ENCODE assay signal across 12 cellular contexts in the genomic region with DNA sequence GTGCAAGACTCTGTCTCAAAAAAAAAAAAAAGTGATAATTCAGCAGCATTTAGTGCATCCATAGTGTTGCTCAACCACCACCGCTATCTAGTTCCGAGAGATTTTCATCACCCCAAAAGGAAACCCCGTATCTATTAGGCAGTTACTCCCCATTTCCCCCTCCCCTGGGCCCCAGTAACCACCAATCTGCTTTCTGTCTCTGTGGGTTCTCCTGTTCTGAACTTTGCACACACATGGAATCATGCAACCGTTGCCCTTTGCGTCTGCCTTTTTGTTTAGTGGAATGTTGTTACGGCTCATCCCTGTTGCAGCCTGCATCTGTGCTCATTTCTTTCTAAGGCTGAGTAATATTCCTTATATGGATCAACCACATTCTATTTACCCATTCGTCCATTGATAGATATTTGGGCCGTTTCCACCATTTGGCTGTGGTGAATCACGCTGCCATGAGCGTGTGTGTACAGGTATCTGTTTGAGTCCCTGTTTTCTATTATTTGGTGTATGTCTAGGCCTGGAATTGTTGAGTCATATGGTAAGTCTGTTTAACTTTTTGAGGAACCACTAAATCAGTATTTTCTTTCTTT. TPM values are rescaled to one million over a fixed set of nuclear protein-coding genes. Genes with fewer than 3 reads are reported as not detected.
DNase-seq lines count a peak whose midpoint lies in the region; ATAC-seq and TF ChIP-seq lines count a peak whose summit lies in the region.
"Had no signal": no experiment of that assay in that cellular context is flagged by ENCODE, and none has a peak within 500 bp of the region (broad histone marks: within the 10 kb centered on the region; RNA-seq: fewer than 3 reads in every experiment).

No MANE protein-coding gene starts in this region.

- no peaks in the 10 kb centered on the region for H3K27me3 ChIP-seq in mammary epithelial cell (ENCODE audit: insufficient read depth, low read length)
- H3K27me3 ChIP-seq: neutrophil had no signal

- H3K36me3 ChIP-seq in mammary epithelial cell (ENCODE audit: insufficient read depth, low read length), result no peaks in the 10 kb centered on the region
- H3K36me3 ChIP-seq: neutrophil had no signal

- intact Hi-C loops in mammary epithelial cell (cut with micrococcal nuclease), result loop anchor here (1.0 kb wide), 2 partner anchors 9 to 17 kb away; a partner anchor contains a TSS

- peak overlapping the region; percentile 54 for H3K4me2 ChIP-seq in mammary epithelial cell (ENCODE audit: insufficient read depth, low read depth, low read length)

- H3K79me2 ChIP-seq in mammary epithelial cell (ENCODE audit: insufficient read depth, low read length), result no peaks in the 10 kb centered on the region

- peak overlapping the region; percentile 7 for H3K9ac ChIP-seq in mammary epithelial cell (ENCODE audit: insufficient read depth, low read length)

- H3K9me3 Mint-ChIP-seq in activated naive CD4-positive, alpha-beta T cell treated with anti-CD3 and anti-CD28 coated beads, Interleukin-2, amount 50 U/mL, for 24 hours, result no peaks in the 10 kb centered on the region
- no peaks in the 10 kb centered on the region for H3K9me3 Mint-ChIP-seq in stimulated activated naive CD8-positive, alpha-beta T cell treated with anti-CD3 and anti-CD28 coated beads, Interleukin-15, amount 100 ng/mL, for 72 hours

- no peaks in the 10 kb centered on the region for H3K36me3 Mint-ChIP-seq in activated naive CD4-positive, alpha-beta T cell treated with anti-CD3 and anti-CD28 coated beads, Interleukin-2, amount 50 U/mL, for 24 hours
- H3K36me3 Mint-ChIP-seq: brain had no signal

- in situ Hi-C loops in mammary epithelial cell (cut with MboI; ENCODE audit: low sequenced_read_pairs in 2 of 2), result no loop called here

- WGBS in mammary epithelial cell (ENCODE audit: low coverage, missing lambda C conversion rate), result 11% methylated on average over 10 of the region's 10 CpGs

- H2AFZ ChIP-seq in mammary epithelial cell (ENCODE audit: low read depth, low read length), result peak overlapping the region; percentile 70

- CTCF ChIA-PET in mammary epithelial cell (lab: Charles Lee; ENCODE audit: low non-redundant PET), result no interaction called here

- no peak for DNase-seq in activated naive CD4-positive, alpha-beta T cell (lab: John Stamatoyannopoulos, UW)
- DNase-seq in Kasumi-1 (lab: John Stamatoyannopoulos, UW) (peak; percentile 69 to 80), mammary epithelial cell (peak; percentile 99), germinal center (ENCODE audit: low spot score) (no peak), A172 (ENCODE audit: low spot score) (no peak), SHP77 treated with DMSO at 0.1 percent for 48 hours (lab: John Stamatoyannopoulos, UW) (no peak)
- no peak for DNase-seq in stimulated activated naive CD8-positive, alpha-beta T cell treated with anti-CD3 and anti-CD28 coated beads, Interleukin-15, amount 100 ng/mL, for 72 hours
- DNase-seq: C1 segment of cervical spinal cord, NCI-H2107 had no signal

- peaks cover 25% of the 10 kb centered on the region for H3K4me1 ChIP-seq in mammary epithelial cell (ENCODE audit: insufficient read depth, low read length)

- H3K4me1 Mint-ChIP-seq in activated naive CD4-positive, alpha-beta T cell treated with anti-CD3 and anti-CD28 coated beads, Interleukin-2, amount 50 U/mL, for 24 hours, result peaks cover 6% of the 10 kb centered on the region
- peaks cover 18% of the 10 kb centered on the region for H3K4me1 Mint-ChIP-seq in stimulated activated naive CD8-positive, alpha-beta T cell treated with anti-CD3 and anti-CD28 coated beads, Interleukin-15, amount 100 ng/mL, for 72 hours

- TF ChIP-seq CTCF in mammary epithelial cell (conservative IDR thresholded peaks at IDR 0.05 in 1 of 2, IDR thresholded peaks at IDR 0.05 in 1 of 2; ENCODE audit: extremely low read depth in 1 of 2, insufficient read depth in 1 of 2, low read depth in 1 of 2, low read length in 2 of 2), result no peak

- H3K27ac ChIP-seq in mammary epithelial cell (ENCODE audit: insufficient read depth, low read depth, low read length), result peak overlapping the region; percentile 57
- H3K27ac ChIP-seq: neutrophil had no signal

- H3K4me3 ChIP-seq in mammary epithelial cell (replicated peaks in 1 of 3; ENCODE audit: insufficient read depth in 1 of 3, low read depth in 2 of 3, low read length in 3 of 3), result no peak overlapping the region

- H4K20me1 ChIP-seq in mammary epithelial cell (ENCODE audit: insufficient read depth, low read length), result no peaks in the 10 kb centered on the region

- no peak overlapping the region for H3K4me3 Mint-ChIP-seq in activated naive CD4-positive, alpha-beta T cell treated with anti-CD3 and anti-CD28 coated beads, Interleukin-2, amount 50 U/mL, for 24 hours
- peak overlapping the region in 1 of 2 donors; percentile 14 for H3K4me3 Mint-ChIP-seq in stimulated activated naive CD8-positive, alpha-beta T cell treated with anti-CD3 and anti-CD28 coated beads, Interleukin-15, amount 100 ng/mL, for 72 hours
- H3K4me3 Mint-ChIP-seq: brain had no signal

- BruUV-seq in mammary epithelial cell (replicated peaks; lab: Mats Ljungman, UMichigan), result no TSS peak

- no peaks in the 10 kb centered on the region for H3K27me3 Mint-ChIP-seq in activated naive CD4-positive, alpha-beta T cell treated with anti-CD3 and anti-CD28 coated beads, Interleukin-2, amount 50 U/mL, for 24 hours
- H3K27me3 Mint-ChIP-seq in stimulated activated naive CD8-positive, alpha-beta T cell treated with anti-CD3 and anti-CD28 coated beads, Interleukin-15, amount 100 ng/mL, for 72 hours, result no peaks in the 10 kb centered on the region

- ATAC-seq in stimulated activated naive CD8-positive, alpha-beta T cell treated with anti-CD3 and anti-CD28 coated beads, Interleukin-15, amount 100 ng/mL, for 72 hours, result peak; percentile 72

- peak overlapping the region; percentile 51 for H3K27ac Mint-ChIP-seq in activated naive CD4-positive, alpha-beta T cell treated with anti-CD3 and anti-CD28 coated beads, Interleukin-2, amount 50 U/mL, for 24 hours
- H3K27ac Mint-ChIP-seq in stimulated activated naive CD8-positive, alpha-beta T cell treated with anti-CD3 and anti-CD28 coated beads, Interleukin-15, amount 100 ng/mL, for 72 hours, result peak overlapping the region in 1 of 2 donors; percentile 65

- no peaks in the 10 kb centered on the region for H3K9me3 ChIP-seq in mammary epithelial cell (replicated peaks; ENCODE audit: insufficient read depth, low read length)
- H3K9me3 ChIP-seq: neutrophil had no signal

- dilution Hi-C loops in mammary epithelial cell (cut with HindIII; ENCODE audit: low sequenced_read_pairs), result no loop called here

RNA-seq across cellular contexts. Expression of a gene that starts 8.7 kb away (rescaled TPM):
- 10 to 100 TPM; 39.0 to 72.6 TPM for total RNA-seq in mammary epithelial cell
- 48.7 TPM for polyA plus RNA-seq in mammary epithelial cell
- 53.3 TPM for polyA minus RNA-seq in mammary epithelial cell
- 60.3 and 70.8 TPM in 2 replicates for total RNA-seq in A172 (2014; rRNA removed; shearing (Covaris generic))

RNA-seq across cellular contexts. Expression of a gene that starts 13.5 kb away (rescaled TPM):
- under 1 TPM; 0.17 to 0.80 TPM for total RNA-seq in mammary epithelial cell
- 0.14 TPM for polyA plus RNA-seq in mammary epithelial cell
- not detected for polyA minus RNA-seq in mammary epithelial cell
- not detected in 2 replicates for total RNA-seq in A172 (2014; rRNA removed; shearing (Covaris generic))

RNA-seq across cellular contexts. Expression of a gene that starts 27.2 kb away (rescaled TPM):
- 10 to 100 TPM in 1 of 2 donors, 1 to 10 TPM in 1; 7.7 to 79.5 TPM for total RNA-seq in mammary epithelial cell
- polyA plus RNA-seq in mammary epithelial cell, result 155 TPM
- 121 TPM for polyA minus RNA-seq in mammary epithelial cell
- total RNA-seq in A172 (2014; rRNA removed; shearing (Covaris generic)), result 152 and 239 TPM in 2 replicates

RNA-seq across cellular contexts. Expression of a gene that starts 27.5 kb away (rescaled TPM):
- total RNA-seq in mammary epithelial cell, result 10 to 100 TPM; 16.5 to 32.5 TPM
- polyA plus RNA-seq in mammary epithelial cell, result 21.2 TPM
- 59.7 TPM for polyA minus RNA-seq in mammary epithelial cell
- 15.6 and 18.4 TPM in 2 replicates for total RNA-seq in A172 (2014; rRNA removed; shearing (Covaris generic))

RNA-seq across cellular contexts. Expression of a gene that starts 29.1 kb away (rescaled TPM):
- total RNA-seq in mammary epithelial cell, result under 1 TPM; under 0.01 to 0.07 TPM
- polyA plus RNA-seq in mammary epithelial cell, result 0.06 TPM
- not detected for polyA minus RNA-seq in mammary epithelial cell
- total RNA-seq in A172 (2014; rRNA removed; shearing (Covaris generic)), result 0.02 and 0.05 TPM in 2 replicates

Comparison
In these comparisons a context has a peak if more than half of its experiments do, and no peak if none do; other contexts are left out.
1. DNase-seq: peak in Kasumi-1 (2 of 2) and mammary epithelial cell (single experiment); none in activated naive CD4-positive, alpha-beta T cell (0 of 4), stimulated activated naive CD8-positive, alpha-beta T cell treated with anti-CD3 and anti-CD28 coated beads, Interleukin-15, amount 100 ng/mL, for 72 hours (0 of 2), germinal center (single experiment), A172 (single experiment) and SHP77 treated with DMSO at 0.1 percent for 48 hours (single experiment).